In the genomic region with DNA sequence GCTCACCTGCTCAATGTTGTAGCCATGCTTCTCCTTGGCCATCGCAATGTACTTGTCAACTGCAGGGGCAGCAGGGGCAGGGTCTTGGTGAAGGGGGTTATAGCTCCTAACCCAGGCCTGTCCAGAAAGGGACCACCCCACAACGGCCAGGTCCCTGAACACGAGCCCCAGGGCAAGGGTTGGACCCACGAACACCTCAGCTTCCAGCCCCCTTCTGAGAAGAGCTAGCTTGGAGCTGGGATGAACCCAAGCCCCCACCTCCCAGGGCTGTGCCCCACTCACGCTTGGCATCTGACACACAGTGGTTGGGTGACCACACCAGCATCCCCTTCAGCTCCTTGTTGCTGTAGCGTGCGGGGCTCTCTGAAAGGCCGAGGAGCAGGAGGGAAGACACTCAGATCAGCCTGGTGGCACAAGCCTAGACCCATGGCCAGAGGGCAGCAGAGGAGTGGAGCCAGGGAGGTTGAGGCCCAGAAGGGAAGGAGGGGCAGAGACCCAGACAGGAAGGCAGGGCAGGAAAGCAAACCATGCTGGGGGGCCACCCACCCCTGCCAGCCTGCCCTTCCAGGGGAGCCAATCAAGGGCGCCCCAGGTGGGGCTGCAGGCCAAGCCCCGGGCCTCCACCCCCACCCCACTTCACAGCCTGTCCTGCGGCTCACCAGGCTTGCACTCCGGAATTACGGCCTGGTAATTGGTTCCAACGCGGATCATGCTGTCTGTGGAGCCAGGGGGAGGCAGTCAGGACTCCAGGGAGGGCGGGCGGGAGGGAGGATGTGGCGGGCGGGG, we compare ENCODE assay signal across 12 cellular contexts. TPM values are rescaled to one million over a fixed set of nuclear protein-coding genes. Genes with fewer than 3 reads are reported as not detected.
DNase-seq lines count a peak whose midpoint lies in the region; ATAC-seq, FAIRE-seq and TF ChIP-seq lines count a peak whose summit lies in the region.
"Had no signal": no experiment of that assay in that cellular context is flagged by ENCODE, and none has a peak within 500 bp of the region (broad histone marks: within the 10 kb centered on the region; RNA-seq: fewer than 3 reads in every experiment).

No MANE protein-coding gene starts in this region.

- TF ChIP-seq CTCF in left ventricle myocardium inferior (IDR thresholded peaks at IDR 0.05; ENCODE audit: borderline replicate concordance): no peak
- TF ChIP-seq CTCF in activated B cell treated with CpG ODN at 0.5 μM for 24 hours (IDR thresholded peaks at IDR 0.05): no peak
- no peak for TF ChIP-seq CTCF in type B pancreatic cell (conservative IDR thresholded peaks at IDR 0.05)

- no peaks in the 10 kb centered on the region for H3K9me3 Mint-ChIP-seq in activated B cell treated with CpG ODN at 0.5 μM for 24 hours
- no peaks in the 10 kb centered on the region for H3K9me3 Mint-ChIP-seq in type B pancreatic cell

- ATAC-seq in activated B cell treated with CpG ODN at 0.5 μM for 24 hours (ENCODE audit: low read depth) (no peak), HG03442 (IDR thresholded peaks at IDR 0.05; ENCODE audit: unreplicated experiment) (no peak)

- intact Hi-C loops in left ventricle myocardium inferior (cut with micrococcal nuclease) (no loop called here), cardiac septum (cut with DNase I) (no loop called here), activated B cell treated with CpG ODN at 0.5 μM for 24 hours (cut with micrococcal nuclease) (no loop called here)

- H3K4me1 Mint-ChIP-seq in activated B cell treated with CpG ODN at 0.5 μM for 24 hours (peaks cover 18% of the 10 kb centered on the region), type B pancreatic cell (ENCODE audit: unreplicated experiment) (peaks cover 12% of the 10 kb centered on the region)

- H3K4me1 ChIP-seq in left ventricle myocardium inferior (peaks cover 61% of the 10 kb centered on the region), iPS-20b (ENCODE audit: insufficient read depth, low read length) (peaks cover 25% of the 10 kb centered on the region)

- DNase-seq in left ventricle myocardium inferior (no peak), cardiac septum (ENCODE audit: low spot score) (no peak), activated B cell treated with CpG ODN at 0.5 μM for 24 hours (no peak), type B pancreatic cell (ENCODE audit: extremely low spot score, unreplicated experiment) (no peak), RCC 7860 (ENCODE audit: low spot score) (no peak), G401 (ENCODE audit: low spot score) (no peak)
- DNase-seq: Calu3 had no signal

- peak overlapping the region; percentile 59; the same call in 1 of the 2 replicates for H3K9ac ChIP-seq in iPS-20b (ENCODE audit: low read depth, low read length)

- peaks cover 6% of the 10 kb centered on the region for H3K36me3 Mint-ChIP-seq in activated B cell treated with CpG ODN at 0.5 μM for 24 hours (ENCODE audit: low read depth)
- peaks cover 6% of the 10 kb centered on the region for H3K36me3 Mint-ChIP-seq in type B pancreatic cell

- no peaks in the 10 kb centered on the region for H3K36me3 ChIP-seq in left ventricle myocardium inferior
- peaks cover 28% of the 10 kb centered on the region for H3K36me3 ChIP-seq in iPS-20b (ENCODE audit: insufficient read depth, low read depth, low read length)
- H3K36me3 ChIP-seq: tibial nerve had no signal

- H3K27me3 ChIP-seq in left ventricle myocardium inferior (ENCODE audit: low read depth): no peaks in the 10 kb centered on the region
- H3K27me3 ChIP-seq in iPS-20b (ENCODE audit: insufficient read depth, low read length): no peaks in the 10 kb centered on the region
- H3K27me3 ChIP-seq: tibial nerve had no signal

- CTCF ChIA-PET in activated B cell treated with CpG ODN at 0.5 μM for 24 hours (lab: Charles Lee): no interaction called here

- H3K27ac Mint-ChIP-seq in activated B cell treated with CpG ODN at 0.5 μM for 24 hours: no peak overlapping the region
- H3K27ac Mint-ChIP-seq in type B pancreatic cell: no peak overlapping the region

- H3K4me3 ChIP-seq in left ventricle myocardium inferior (peak overlapping the region; percentile 67), iPS-20b (ENCODE audit: low read length) (peak overlapping the region; percentile 94)

- in situ Hi-C loops in G401 (cut with HindIII; ENCODE audit: low sequenced_read_pairs): loop anchor here (5.0 kb wide), 1 partner anchor 78 kb away; the partner anchor contains the start of gene MARK2

- no peak overlapping the region for H3K27ac ChIP-seq in left ventricle myocardium inferior (replicated peaks)
- no peak overlapping the region for H3K27ac ChIP-seq in iPS-20b (ENCODE audit: low read length)
- H3K27ac ChIP-seq: tibial nerve had no signal

- H3K9me3 ChIP-seq in left ventricle myocardium inferior (replicated peaks) (no peaks in the 10 kb centered on the region), iPS-20b (ENCODE audit: insufficient read depth, low read depth, low read length) (no peaks in the 10 kb centered on the region)
- H3K9me3 ChIP-seq: tibial nerve had no signal

- POLR2A ChIA-PET in activated B cell treated with CpG ODN at 0.5 μM for 24 hours (lab: Charles Lee): no interaction called here

- FAIRE-seq in RCC 7860 (lab: Jason Lieb, UNC): no peak
- FAIRE-seq: bronchial epithelial cell had no signal

- H3K27me3 Mint-ChIP-seq in activated B cell treated with CpG ODN at 0.5 μM for 24 hours (peaks cover 2% of the 10 kb centered on the region), type B pancreatic cell (no peaks in the 10 kb centered on the region)

- H3K4me3 Mint-ChIP-seq in activated B cell treated with CpG ODN at 0.5 μM for 24 hours (peak overlapping the region; percentile 24), type B pancreatic cell (peak overlapping the region; percentile 83)

RNA-seq across cellular contexts. Expression of gene RCOR2, which starts 1.9 kb away (rescaled TPM):
- total RNA-seq in left ventricle myocardium inferior: 10.5 TPM
- 4.8 TPM for total RNA-seq in cardiac septum
- total RNA-seq in activated B cell treated with CpG ODN at 0.5 μM for 24 hours: not detected in 2 replicates
- 8.1 and 38.1 TPM in 2 replicates for total RNA-seq in type B pancreatic cell (ENCODE audit: low replicate concordance)
- 53.3 and 54.9 TPM in 2 replicates for total RNA-seq in G401 (2014; rRNA removed; shearing (Covaris generic))
- total RNA-seq: T-helper 1 cell treated with Interleukin-12 subunit alpha and Interleukin-12 subunit beta and Interleukin-4 antibody, amounts not matched to agents 30 ng/mL and 1 ng/mL, for 36 hours had no signal

RNA-seq across cellular contexts. Expression of gene NAA40, which starts 23.7 kb away (rescaled TPM):
- total RNA-seq in left ventricle myocardium inferior (19.7 TPM), cardiac septum (19.2 TPM), activated B cell treated with CpG ODN at 0.5 μM for 24 hours (28.0 and 28.6 TPM in 2 replicates), type B pancreatic cell (ENCODE audit: low replicate concordance) (33.8 and 51.2 TPM in 2 replicates)
- 44.2 and 50.7 TPM in 2 replicates for total RNA-seq in G401 (2014; rRNA removed; shearing (Covaris generic))

RNA-seq across cellular contexts. Expression of gene COX8A, which starts 59.3 kb away (rescaled TPM):
- total RNA-seq in left ventricle myocardium inferior (920 TPM), cardiac septum (877 TPM), activated B cell treated with CpG ODN at 0.5 μM for 24 hours (182 and 217 TPM in 2 replicates), type B pancreatic cell (ENCODE audit: low replicate concordance) (307 and 324 TPM in 2 replicates)
- 499 and 536 TPM in 2 replicates for total RNA-seq in G401 (2014; rRNA removed; shearing (Covaris generic))
